21 cellular contexts compared by ENCODE assay signal in genomic region chr11:71185411-71185810, GRCh38.
"Had no signal": no experiment of that assay in that cellular context is flagged by ENCODE, and none has a peak within 500 bp of the region (broad histone marks: within the 10 kb centered on the region; RNA-seq: fewer than 3 reads in every experiment).

No MANE protein-coding gene starts in this region.

- H3K4me3 ChIP-seq: SJCRH30 had no signal

- H3K27ac ChIP-seq: HL-60, RWPE1, SJCRH30 had no signal

- H3K36me3 ChIP-seq: SJCRH30 had no signal

- ATAC-seq: Panc1, PC-3, SK-N-SH treated with all-trans-retinoic acid at 6 μM for 48 hours had no signal

- H3K4me1 ChIP-seq: SJCRH30 had no signal

- H3K27me3 ChIP-seq: SJCRH30 had no signal

- DNase-seq: KBM-7, MV-4-11, NCI-H1048, NCI-H1105, NCI-H1417, NCI-H1436 treated with DMSO at 0.1 percent for 48 hours, NCI-H1694, NCI-H187 treated with DMSO at 0.1 percent for 48 hours, NCI-H2029 treated with DMSO at 0.1 percent for 48 hours, NCI-H2171 treated with DMSO at 0.1 percent for 48 hours, NCI-H345, NCI-H524, NCI-H526 treated with DMSO at 0.1 percent for 48 hours, NCI-H748 treated with DMSO at 0.1 percent for 48 hours, PC-3, SHP77 treated with DMSO at 0.1 percent for 48 hours, SJCRH30 had no signal

- H3K9me3 ChIP-seq: SJCRH30 had no signal
